Comparison of ENCODE assay signal across 10 cellular contexts in genomic region chr2:237743561-237744269, GRCh38. TPM values are rescaled to one million over a fixed set of nuclear protein-coding genes. Genes with fewer than 3 reads are reported as not detected.
DNase-seq lines count a peak whose midpoint lies in the region; ATAC-seq and TF ChIP-seq lines count a peak whose summit lies in the region.
"Had no signal": no experiment of that assay in that cellular context is flagged by ENCODE, and none has a peak within 500 bp of the region (broad histone marks: within the 10 kb centered on the region; RNA-seq: fewer than 3 reads in every experiment).

No MANE protein-coding gene starts in this region.

- peaks cover 9% of the 10 kb centered on the region for H3K36me3 Mint-ChIP-seq in activated naive CD4-positive, alpha-beta T cell treated with anti-CD3 and anti-CD28 coated beads for 36 hours (ENCODE audit: low read depth)
- peaks cover 3% of the 10 kb centered on the region in 2 donors for H3K36me3 Mint-ChIP-seq in activated naive CD4-positive, alpha-beta T cell treated with anti-CD3 and anti-CD28 coated beads, Interleukin-2, amount 50 U/mL, for 72 hours

- no peaks in the 10 kb centered on the region for H3K27me3 ChIP-seq in upper lobe of left lung

- H3K4me1 Mint-ChIP-seq in activated naive CD4-positive, alpha-beta T cell treated with anti-CD3 and anti-CD28 coated beads for 36 hours (ENCODE audit: low read depth) = peaks cover 41% of the 10 kb centered on the region

- H3K27me3 Mint-ChIP-seq in activated naive CD4-positive, alpha-beta T cell treated with anti-CD3 and anti-CD28 coated beads for 36 hours (ENCODE audit: low read depth) = no peaks in the 10 kb centered on the region

- CTCF ChIA-PET in activated naive CD4-positive, alpha-beta T cell treated with anti-CD3 and anti-CD28 coated beads for 36 hours (lab: Charles Lee) = interaction anchor here (1.0 to 7.4 kb wide), 12 partner anchors 11 to 168 kb away, joined by 4 to 146 read pairs (median 10); no protein-coding TSS in a partner anchor

- peak overlapping the region; percentile 32 for H3K27ac Mint-ChIP-seq in activated naive CD4-positive, alpha-beta T cell treated with anti-CD3 and anti-CD28 coated beads for 36 hours
- peak overlapping the region; percentile 81 to 82 for H3K27ac Mint-ChIP-seq in activated naive CD4-positive, alpha-beta T cell treated with anti-CD3 and anti-CD28 coated beads, Interleukin-2, amount 50 U/mL, for 72 hours

- H3K27ac ChIP-seq in upper lobe of left lung = peak overlapping the region in 3 of 4 donors; percentile 23 to 58 (median 52)

- TF ChIP-seq EP300 in upper lobe of left lung (IDR thresholded peaks at IDR 0.05) = no peak

- H3K4me3 ChIP-seq in upper lobe of left lung = no peak overlapping the region

- TF ChIP-seq CTCF in upper lobe of left lung (IDR thresholded peaks at IDR 0.05) = peak in 2 of 6 experiments; percentile 25

- H3K9me3 Mint-ChIP-seq in activated naive CD4-positive, alpha-beta T cell treated with anti-CD3 and anti-CD28 coated beads for 36 hours = no peaks in the 10 kb centered on the region
- no peaks in the 10 kb centered on the region for H3K9me3 Mint-ChIP-seq in activated naive CD4-positive, alpha-beta T cell treated with anti-CD3 and anti-CD28 coated beads, Interleukin-2, amount 50 U/mL, for 72 hours

- H3K36me3 ChIP-seq in upper lobe of left lung = peaks cover 0 to 19% (median 8%) of the 10 kb centered on the region in 4 donors

- intact Hi-C loops in activated naive CD4-positive, alpha-beta T cell treated with anti-CD3 and anti-CD28 coated beads for 36 hours (cut with micrococcal nuclease) = no loop called here

- ATAC-seq in activated naive CD4-positive, alpha-beta T cell treated with anti-CD3 and anti-CD28 coated beads, Interleukin-2, amount 50 U/mL, for 72 hours = peak in 1 of 2 donors; percentile 14
- ATAC-seq in left lobe of liver = peak; percentile 59
- peak in 1 of 2 donors; percentile 16 for ATAC-seq in upper lobe of left lung (ENCODE audit: low FRiP score in 2 of 2)
- no peak for ATAC-seq in HG03196 (IDR thresholded peaks at IDR 0.05; ENCODE audit: unreplicated experiment)

- DNase-seq in activated naive CD4-positive, alpha-beta T cell treated with anti-CD3 and anti-CD28 coated beads for 36 hours = no peak
- no peak for DNase-seq in activated naive CD4-positive, alpha-beta T cell treated with Interleukin-2 at 50 U/mL for 16 hours
- no peak for DNase-seq in activated naive CD4-positive, alpha-beta T cell treated with anti-CD3 and anti-CD28 coated beads, Interleukin-2, amount 50 U/mL, for 72 hours (ENCODE audit: low spot score in 2 of 2)
- DNase-seq in left lobe of liver (ENCODE audit: low spot score) (peak; percentile 76), upper lobe of left lung (no peak), T-helper 9 cell (no peak)
- DNase-seq in activated T-cell treated with anti-CD3 and anti-CD28 coated beads, Interleukin-2, amount 50 U/mL, for 48 hours = no peak
- DNase-seq: DMS79 treated with DMSO at 0.1 percent for 48 hours; stimulated activated CD4-positive, alpha-beta T cell treated with anti-CD3 and anti-CD28 coated beads, Interleukin-4, amount 100 ng/mL, for 24 hours had no signal

- TF ChIP-seq POLR2A in upper lobe of left lung (IDR thresholded peaks at IDR 0.05) = no peak

- peaks cover 35 to 64% (median 49%) of the 10 kb centered on the region in 4 donors for H3K4me1 ChIP-seq in upper lobe of left lung

- no peak overlapping the region for H3K4me3 Mint-ChIP-seq in activated naive CD4-positive, alpha-beta T cell treated with anti-CD3 and anti-CD28 coated beads for 36 hours

- H3K9me3 ChIP-seq in upper lobe of left lung = no peaks in the 10 kb centered on the region

- 59 to 62% methylated on average over 10 to 12 of the region's 12 CpGs for WGBS in upper lobe of left lung, 2 donors

RNA-seq across cellular contexts. Expression of gene RBM44, which starts 54.9 kb away (rescaled TPM):
- under 1 TPM; 0.52 to 0.84 TPM for total RNA-seq in activated naive CD4-positive, alpha-beta T cell treated with anti-CD3 and anti-CD28 coated beads for 36 hours
- total RNA-seq in activated naive CD4-positive, alpha-beta T cell treated with anti-CD3 and anti-CD28 coated beads, Interleukin-2, amount 50 U/mL, for 72 hours = 1 to 10 TPM; 1.0 to 2.4 TPM
- total RNA-seq in left lobe of liver (0.13 TPM), upper lobe of left lung (1 to 10 TPM in 5 of 6 donors, under 1 TPM in 1; 0.44 to 2.8 (median 1.5) TPM)
